ENCODE assay signal across 11 cellular contexts in genomic region chr11:65832231-65832630, GRCh38. TPM values are rescaled to one million over a fixed set of nuclear protein-coding genes. Genes with fewer than 3 reads are reported as not detected.
DNase-seq lines count a peak whose midpoint lies in the region; ATAC-seq, FAIRE-seq and TF ChIP-seq lines count a peak whose summit lies in the region.
"Not testable (repeated sequence)": the region's sequence is repeated elsewhere in the genome, so short reads cannot be mapped to it uniquely, and the experiment has no call there.
"Had no signal": no experiment of that assay in that cellular context is flagged by ENCODE, and none has a peak within 500 bp of the region (broad histone marks: within the 10 kb centered on the region; RNA-seq: fewer than 3 reads in every experiment).

No MANE protein-coding gene starts in this region.

- CTCF ChIA-PET in CD4-positive, alpha-beta memory T cell (lab: Charles Lee; ENCODE audit: partially characterized antibody): interaction anchor here (0.9 to 3.8 kb wide), 10 partner anchors 14 to 479 kb away, joined by 3 to 18 read pairs (median 10); partner anchors contain the start of genes CCDC85B, KAT5 and MUS81

- peaks cover 20% of the 10 kb centered on the region for H3K4me1 ChIP-seq in CD4-positive, alpha-beta memory T cell (ENCODE audit: insufficient read depth, low read length)
- H3K4me1 ChIP-seq in astrocyte (ENCODE audit: insufficient read depth, low read length): peaks cover 20% of the 10 kb centered on the region

- H3K27me3 ChIP-seq in CD4-positive, alpha-beta memory T cell (ENCODE audit: insufficient read depth, low read length): not testable (repeated sequence)
- H3K27me3 ChIP-seq in astrocyte (ENCODE audit: insufficient read depth, low read length): peaks cover 28% of the 10 kb centered on the region

- not testable (repeated sequence) for H3K27me3 Mint-ChIP-seq in CD4-positive, alpha-beta memory T cell; activated T-cell treated with anti-CD3 and anti-CD28 coated beads, Interleukin-2, amount 50 U/mL, for 4 hours (ENCODE audit: low read depth); mesothelial cell of epicardium (ENCODE audit: low read depth)
- H3K27me3 Mint-ChIP-seq in T-helper 1 cell treated with Interleukin-12 subunit alpha and Interleukin-12 subunit beta and Interleukin-4 antibody, amounts not matched to agents 30 μg/mL and 1 μg/mL, for 36 hours (ENCODE audit: low read depth): peaks cover 23% of the 10 kb centered on the region
- peaks cover 20% of the 10 kb centered on the region for H3K27me3 Mint-ChIP-seq in astrocyte (ENCODE audit: low read depth, unreplicated experiment)
- H3K27me3 Mint-ChIP-seq in stimulated activated naive CD8-positive, alpha-beta T cell treated with anti-CD3 and anti-CD28 coated beads, Interleukin-15, Interleukin-2, amounts not matched to agents 100 ng/mL and 50 ng/mL, for 24 hours: peaks cover 17% of the 10 kb centered on the region

- H3K79me2 ChIP-seq in astrocyte (ENCODE audit: insufficient read depth, low read length): not testable (repeated sequence)

- H3K36me3 Mint-ChIP-seq in CD4-positive, alpha-beta memory T cell; T-helper 1 cell treated with Interleukin-12 subunit alpha and Interleukin-12 subunit beta and Interleukin-4 antibody, amounts not matched to agents 30 μg/mL and 1 μg/mL, for 36 hours (ENCODE audit: low read depth); activated T-cell treated with anti-CD3 and anti-CD28 coated beads, Interleukin-2, amount 50 U/mL, for 4 hours (ENCODE audit: insufficient read depth); astrocyte (ENCODE audit: low read depth, unreplicated experiment); mesothelial cell of epicardium; stimulated activated naive CD8-positive, alpha-beta T cell treated with anti-CD3 and anti-CD28 coated beads, Interleukin-15, Interleukin-2, amounts not matched to agents 100 ng/mL and 50 ng/mL, for 24 hours (ENCODE audit: low read depth): not testable (repeated sequence)

- H3K4me3 Mint-ChIP-seq in CD4-positive, alpha-beta memory T cell: peak overlapping the region in 5 of 8 donors; percentile 7 to 53 (median 26)
- peak overlapping the region; percentile 38 for H3K4me3 Mint-ChIP-seq in T-helper 1 cell treated with Interleukin-12 subunit alpha and Interleukin-12 subunit beta and Interleukin-4 antibody, amounts not matched to agents 30 μg/mL and 1 μg/mL, for 36 hours
- H3K4me3 Mint-ChIP-seq in activated T-cell treated with anti-CD3 and anti-CD28 coated beads, Interleukin-2, amount 50 U/mL, for 4 hours: peak overlapping the region; percentile 37
- H3K4me3 Mint-ChIP-seq in astrocyte (ENCODE audit: unreplicated experiment) (peak overlapping the region; percentile 18), mesothelial cell of epicardium (peak overlapping the region; percentile 1)
- not testable (repeated sequence) for H3K4me3 Mint-ChIP-seq in stimulated activated naive CD8-positive, alpha-beta T cell treated with anti-CD3 and anti-CD28 coated beads, Interleukin-15, Interleukin-2, amounts not matched to agents 100 ng/mL and 50 ng/mL, for 24 hours

- not testable (repeated sequence) for DNase-seq in CD4-positive, alpha-beta memory T cell; activated T-cell treated with anti-CD3 and anti-CD28 coated beads, Interleukin-2, amount 50 U/mL, for 4 hours; astrocyte (ENCODE audit: low read depth); mesothelial cell of epicardium (ENCODE audit: low spot score in 2 of 2, unreplicated experiment in 2 of 2)

- not testable (repeated sequence) for H3K4me3 ChIP-seq in CD4-positive, alpha-beta memory T cell (ENCODE audit: low read length in 2 of 2); astrocyte (ENCODE audit: insufficient read depth, low read depth, low read length)

- intact Hi-C loops in CD4-positive, alpha-beta memory T cell (cut with micrococcal nuclease): not testable (repeated sequence)

- not testable (repeated sequence) for H4K20me1 ChIP-seq in astrocyte (ENCODE audit: insufficient read depth, low read length)

- POLR2A ChIA-PET in CD4-positive, alpha-beta memory T cell (lab: Charles Lee; ENCODE audit: partially characterized antibody): interaction anchor here (1.3 to 3.9 kb wide), 8 partner anchors 16 to 407 kb away, joined by 3 to 72 read pairs (median 10); partner anchors contain the start of genes C11orf68, CCDC85B, CFL1 and FIBP

- not testable (repeated sequence) for H3K9me3 Mint-ChIP-seq in CD4-positive, alpha-beta memory T cell; T-helper 1 cell treated with Interleukin-12 subunit alpha and Interleukin-12 subunit beta and Interleukin-4 antibody, amounts not matched to agents 30 μg/mL and 1 μg/mL, for 36 hours; activated T-cell treated with anti-CD3 and anti-CD28 coated beads, Interleukin-2, amount 50 U/mL, for 4 hours; astrocyte (ENCODE audit: unreplicated experiment); mesothelial cell of epicardium; stimulated activated naive CD8-positive, alpha-beta T cell treated with anti-CD3 and anti-CD28 coated beads, Interleukin-15, Interleukin-2, amounts not matched to agents 100 ng/mL and 50 ng/mL, for 24 hours

- not testable (repeated sequence) for H3K9me3 ChIP-seq in CD4-positive, alpha-beta memory T cell (ENCODE audit: control insufficient read depth in 1 of 2, low read length in 2 of 2); astrocyte (ENCODE audit: insufficient read depth, low read depth, low read length)

- FAIRE-seq in astrocyte (lab: Jason Lieb, UNC): not testable (repeated sequence)

- H3K9ac ChIP-seq in astrocyte (ENCODE audit: low read length): not testable (repeated sequence)

- H3K4me2 ChIP-seq in astrocyte (ENCODE audit: low read length): not testable (repeated sequence)

- H3K4me1 Mint-ChIP-seq in CD4-positive, alpha-beta memory T cell; astrocyte (ENCODE audit: low read depth, unreplicated experiment): not testable (repeated sequence)
- peaks cover 16% of the 10 kb centered on the region for H3K4me1 Mint-ChIP-seq in T-helper 1 cell treated with Interleukin-12 subunit alpha and Interleukin-12 subunit beta and Interleukin-4 antibody, amounts not matched to agents 30 μg/mL and 1 μg/mL, for 36 hours (ENCODE audit: low read depth)
- peaks cover 18% of the 10 kb centered on the region for H3K4me1 Mint-ChIP-seq in activated T-cell treated with anti-CD3 and anti-CD28 coated beads, Interleukin-2, amount 50 U/mL, for 4 hours (ENCODE audit: low read depth)
- peaks cover 17% of the 10 kb centered on the region for H3K4me1 Mint-ChIP-seq in mesothelial cell of epicardium
- peaks cover 48% of the 10 kb centered on the region for H3K4me1 Mint-ChIP-seq in stimulated activated naive CD8-positive, alpha-beta T cell treated with anti-CD3 and anti-CD28 coated beads, Interleukin-15, Interleukin-2, amounts not matched to agents 100 ng/mL and 50 ng/mL, for 24 hours (ENCODE audit: low read depth)

- H3K36me3 ChIP-seq in CD4-positive, alpha-beta memory T cell (ENCODE audit: insufficient read depth, low read length); astrocyte (ENCODE audit: insufficient read depth, low read length): not testable (repeated sequence)

- H3K27ac ChIP-seq in CD4-positive, alpha-beta memory T cell (ENCODE audit: low read depth, low read length); astrocyte (ENCODE audit: low read depth, low read length): not testable (repeated sequence)

- H2AFZ ChIP-seq in astrocyte (ENCODE audit: low read depth, low read length): not testable (repeated sequence)

- peak overlapping the region in 1 of 7 donors; percentile 50 for H3K27ac Mint-ChIP-seq in CD4-positive, alpha-beta memory T cell
- peak overlapping the region; percentile 4 for H3K27ac Mint-ChIP-seq in T-helper 1 cell treated with Interleukin-12 subunit alpha and Interleukin-12 subunit beta and Interleukin-4 antibody, amounts not matched to agents 30 μg/mL and 1 μg/mL, for 36 hours
- not testable (repeated sequence) for H3K27ac Mint-ChIP-seq in astrocyte (ENCODE audit: unreplicated experiment); mesothelial cell of epicardium
- peak overlapping the region; percentile 70 for H3K27ac Mint-ChIP-seq in stimulated activated naive CD8-positive, alpha-beta T cell treated with anti-CD3 and anti-CD28 coated beads, Interleukin-15, Interleukin-2, amounts not matched to agents 100 ng/mL and 50 ng/mL, for 24 hours

- not testable (repeated sequence) for TF ChIP-seq CTCF in astrocyte (IDR thresholded peaks at IDR 0.05; ENCODE audit: insufficient read depth, low read depth, low read length); mesothelial cell of epicardium (IDR thresholded peaks at IDR 0.05; ENCODE audit: unreplicated experiment)

- ATAC-seq in activated T-cell treated with anti-CD3 and anti-CD28 coated beads, Interleukin-2, amount 50 U/mL, for 4 hours: not testable (repeated sequence)

RNA-seq across cellular contexts. Expression of gene SNX32, which starts 1.5 kb away (rescaled TPM):
- total RNA-seq in CD4-positive, alpha-beta memory T cell: under 1 TPM; 0.42 to 0.64 TPM
- polyA plus RNA-seq in CD4-positive, alpha-beta memory T cell: under 1 TPM; 0.68 to 0.93 TPM
- 1 to 10 TPM in 1 of 3 donors, under 1 TPM in 2; 0.52 to 1.4 (median 0.56) TPM for total RNA-seq in activated T-cell treated with anti-CD3 and anti-CD28 coated beads, Interleukin-2, amount 50 U/mL, for 4 hours
- total RNA-seq in astrocyte: 1.2 and 1.5 TPM in 2 replicates
- 6.8 to 10.7 TPM (median 7.5 TPM) in 3 replicates for total RNA-seq in mesothelial cell of epicardium
- total RNA-seq: H4, M059J, Right ventricle myocardium superior had no signal

RNA-seq across cellular contexts. Expression of gene CFL1, which starts 25.7 kb away (rescaled TPM):
- total RNA-seq in CD4-positive, alpha-beta memory T cell: 100 to 1,000 TPM; 540 to 578 TPM
- polyA plus RNA-seq in CD4-positive, alpha-beta memory T cell: 1,000 to 10,000 TPM; 2,794 to 2,825 TPM
- total RNA-seq in activated T-cell treated with anti-CD3 and anti-CD28 coated beads, Interleukin-2, amount 50 U/mL, for 4 hours: 1,000 to 10,000 TPM in 1 of 3 donors, 100 to 1,000 TPM in 2; 944 to 1,135 (median 977) TPM
- total RNA-seq in astrocyte: 1,793 and 1,931 TPM in 2 replicates
- 730 to 758 TPM (median 736 TPM) in 3 replicates for total RNA-seq in mesothelial cell of epicardium

RNA-seq across cellular contexts. Expression of gene MUS81, which starts 28.0 kb away (rescaled TPM):
- total RNA-seq in CD4-positive, alpha-beta memory T cell: 10 to 100 TPM; 93.6 to 95.5 TPM
- 10 to 100 TPM; 24.0 to 31.1 TPM for polyA plus RNA-seq in CD4-positive, alpha-beta memory T cell
- 10 to 100 TPM; 60.8 to 72.9 (median 60.8) TPM for total RNA-seq in activated T-cell treated with anti-CD3 and anti-CD28 coated beads, Interleukin-2, amount 50 U/mL, for 4 hours
- total RNA-seq in astrocyte (59.9 and 64.3 TPM in 2 replicates), mesothelial cell of epicardium (73.3 to 74.9 TPM (median 73.7 TPM) in 3 replicates)

RNA-seq across cellular contexts. Expression of gene EFEMP2, which starts 40.4 kb away (rescaled TPM):
- 1 to 10 TPM; 6.0 to 8.3 TPM for total RNA-seq in CD4-positive, alpha-beta memory T cell
- under 1 TPM; 0.40 to 0.55 TPM for polyA plus RNA-seq in CD4-positive, alpha-beta memory T cell
- 1 to 10 TPM; 1.0 to 2.9 (median 2.0) TPM for total RNA-seq in activated T-cell treated with anti-CD3 and anti-CD28 coated beads, Interleukin-2, amount 50 U/mL, for 4 hours
- total RNA-seq in astrocyte: 97.3 and 119 TPM in 2 replicates
- 203 to 216 TPM (median 211 TPM) in 3 replicates for total RNA-seq in mesothelial cell of epicardium

RNA-seq across cellular contexts. Expression of gene OVOL1, which starts 45.4 kb away (rescaled TPM):
- total RNA-seq in CD4-positive, alpha-beta memory T cell: not detected
- polyA plus RNA-seq in CD4-positive, alpha-beta memory T cell: not detected
- total RNA-seq in activated T-cell treated with anti-CD3 and anti-CD28 coated beads, Interleukin-2, amount 50 U/mL, for 4 hours: under 1 TPM in 2 of 3 donors, not detected in 1; 0.05 TPM
- total RNA-seq in astrocyte: 0.22 and 1.0 TPM in 2 replicates
- 3.9 to 4.7 TPM (median 4.3 TPM) in 3 replicates for total RNA-seq in mesothelial cell of epicardium
- total RNA-seq: H4, M059J, Right ventricle myocardium superior had no signal
- polyA plus RNA-seq: A549, CD14-positive monocyte had no signal
